ENCODE assay signal across 19 cellular contexts in the genomic region with DNA sequence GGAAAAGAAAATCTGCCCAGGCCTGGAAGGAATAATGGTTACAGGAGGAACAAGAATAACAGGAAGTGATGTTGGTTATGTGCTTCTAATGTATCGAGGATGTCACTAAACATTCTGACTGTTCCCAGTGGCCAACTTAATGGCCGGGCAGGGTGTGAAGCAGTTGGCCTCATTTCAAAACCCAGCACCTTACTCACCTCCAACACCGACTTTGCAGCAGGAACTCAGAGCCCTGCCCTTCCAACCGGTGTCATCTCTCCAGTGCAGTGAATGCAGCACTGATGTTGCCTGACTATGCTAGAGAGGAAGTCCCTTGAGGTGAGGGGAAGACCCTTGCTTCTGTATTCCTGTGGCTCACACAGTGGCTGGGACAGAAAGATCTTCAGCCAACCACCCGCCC.
DNase-seq lines count a peak whose midpoint lies in the region; ATAC-seq and TF ChIP-seq lines count a peak whose summit lies in the region.
"Had no signal": no experiment of that assay in that cellular context is flagged by ENCODE, and none has a peak within 500 bp of the region (broad histone marks: within the 10 kb centered on the region; RNA-seq: fewer than 3 reads in every experiment).

No MANE protein-coding gene starts in this region.

- H3K27me3 Mint-ChIP-seq in MCF 10A (ENCODE audit: insufficient read depth, unreplicated experiment), result peaks cover 11% of the 10 kb centered on the region
- H3K27me3 Mint-ChIP-seq in effector memory CD8-positive, alpha-beta T cell, result no peaks in the 10 kb centered on the region
- H3K27me3 Mint-ChIP-seq: IgD-negative memory B cell had no signal

- no peaks in the 10 kb centered on the region for H4K20me1 ChIP-seq in mammary epithelial cell (ENCODE audit: insufficient read depth, low read length)
- no peaks in the 10 kb centered on the region for H4K20me1 ChIP-seq in PC-3 (ENCODE audit: low read length)

- H3K27ac ChIP-seq in mammary epithelial cell (ENCODE audit: insufficient read depth, low read depth, low read length) (no peak overlapping the region), trophoblast cell (ENCODE audit: low read depth, low read length) (no peak overlapping the region), PC-3 (ENCODE audit: low read length) (no peak overlapping the region)
- H3K27ac ChIP-seq: 22Rv1, HL-60 had no signal

- POLR2A ChIA-PET in MCF 10A (lab: Yijun Ruan, JAX), result interaction anchor here (1.1 kb wide), 1 partner anchor 28 kb away, joined by 3 read pairs; no protein-coding TSS in a partner anchor
- POLR2A ChIA-PET in PC-3 (lab: Charles Lee; ENCODE audit: unreplicated experiment), result interaction anchor here (0.6 kb wide), 2 partner anchors 41 to 396 kb away, joined by 3 to 13 read pairs; no protein-coding TSS in a partner anchor

- intact Hi-C loops in MCF 10A (cut with micrococcal nuclease) (no loop called here), mammary epithelial cell (cut with micrococcal nuclease) (no loop called here), PC-3 (cut with micrococcal nuclease) (no loop called here)

- H3K4me3 ChIP-seq in mammary epithelial cell (replicated peaks in 1 of 3; ENCODE audit: insufficient read depth in 1 of 3, low read depth in 2 of 3, low read length in 3 of 3) (no peak overlapping the region), trophoblast cell (ENCODE audit: low read depth, low read length) (no peak overlapping the region), PC-3 (ENCODE audit: low read length) (no peak overlapping the region)

- H3K9ac ChIP-seq in mammary epithelial cell (ENCODE audit: insufficient read depth, low read length) (no peak overlapping the region), trophoblast cell (ENCODE audit: low read length) (no peak overlapping the region), PC-3 (ENCODE audit: low read length) (no peak overlapping the region)

- H2BK5ac ChIP-seq in trophoblast cell (ENCODE audit: low read depth, low read length, poor library complexity), result no peak overlapping the region

- no peaks in the 10 kb centered on the region for H3K36me3 Mint-ChIP-seq in MCF 10A (ENCODE audit: insufficient read depth, unreplicated experiment)
- H3K36me3 Mint-ChIP-seq in effector memory CD8-positive, alpha-beta T cell (ENCODE audit: insufficient read depth), result no peaks in the 10 kb centered on the region
- H3K36me3 Mint-ChIP-seq: CD14-positive monocyte; CD8-positive, alpha-beta T cell; IgD-negative memory B cell had no signal

- H3F3A ChIP-seq in PC-3 (ENCODE audit: low read length, unreplicated experiment), result no peaks in the 10 kb centered on the region

- H4K91ac ChIP-seq in trophoblast cell (ENCODE audit: low read depth, low read length), result peak overlapping the region; percentile 11

- H4K8ac ChIP-seq in trophoblast cell (ENCODE audit: low read depth, low read length), result no peak overlapping the region

- DNase-seq in MCF 10A (ENCODE audit: unreplicated experiment) (peak; percentile 7), mammary epithelial cell (no peak), cerebellum (ENCODE audit: low spot score) (peak; percentile 36), trophoblast cell (no peak), PC-3 (no peak), T-helper 9 cell (no peak)
- no peak for DNase-seq in effector memory CD8-positive, alpha-beta T cell
- DNase-seq: CD8-positive, alpha-beta T cell; COR-L47; DMS153; DMS79 treated with DMSO at 0.1 percent for 48 hours; EL; GDM1; HCEC 1CT; HFFc6 had no signal

- H3K18ac ChIP-seq in trophoblast cell (ENCODE audit: low read length), result no peak overlapping the region

- peak overlapping the region; percentile 35 for H2BK12ac ChIP-seq in trophoblast cell (ENCODE audit: low read length)

- H3K36me3 ChIP-seq in mammary epithelial cell (ENCODE audit: insufficient read depth, low read length), result no peaks in the 10 kb centered on the region
- H3K36me3 ChIP-seq in trophoblast cell (ENCODE audit: control insufficient read depth in 1 of 2, insufficient read depth in 2 of 2, low read length in 2 of 2), result no peaks in the 10 kb centered on the region
- H3K36me3 ChIP-seq in PC-3 (ENCODE audit: low read depth, low read length), result no peaks in the 10 kb centered on the region

- H2AK5ac ChIP-seq in trophoblast cell (ENCODE audit: low read length), result no peak overlapping the region

- H3K4me2 ChIP-seq in mammary epithelial cell (ENCODE audit: insufficient read depth, low read depth, low read length), result no peak overlapping the region
- no peak overlapping the region for H3K4me2 ChIP-seq in trophoblast cell (ENCODE audit: low read length)
- no peak overlapping the region for H3K4me2 ChIP-seq in PC-3 (ENCODE audit: low read length)

- H3K9me3 ChIP-seq in mammary epithelial cell (replicated peaks; ENCODE audit: insufficient read depth, low read length) (no peaks in the 10 kb centered on the region), trophoblast cell (ENCODE audit: insufficient read depth, low read depth, low read length) (no peaks in the 10 kb centered on the region), PC-3 (ENCODE audit: low read length) (no peaks in the 10 kb centered on the region)

- H2AFZ ChIP-seq in mammary epithelial cell (ENCODE audit: low read depth, low read length), result no peak overlapping the region
- no peak overlapping the region for H2AFZ ChIP-seq in trophoblast cell (ENCODE audit: insufficient read depth, low read length, poor library complexity)
- no peak overlapping the region for H2AFZ ChIP-seq in PC-3 (ENCODE audit: low read length)

- no peak overlapping the region for H2BK120ac ChIP-seq in trophoblast cell (ENCODE audit: insufficient read depth, low read length, poor library complexity)

- CTCF ChIA-PET in MCF 10A (lab: Yijun Ruan, JAX) (no interaction called here), mammary epithelial cell (lab: Charles Lee; ENCODE audit: low non-redundant PET) (no interaction called here), PC-3 (lab: Charles Lee) (no interaction called here)

- BruUV-seq in MCF 10A (replicated peaks; lab: Mats Ljungman, UMichigan) (no TSS peak), mammary epithelial cell (replicated peaks; lab: Mats Ljungman, UMichigan) (no TSS peak), PC-3 (replicated peaks; lab: Mats Ljungman, UMichigan) (no TSS peak)

- no peaks in the 10 kb centered on the region for H3K9me2 ChIP-seq in PC-3 (replicated peaks; ENCODE audit: low read length)

- no peaks in the 10 kb centered on the region for H3K79me1 ChIP-seq in trophoblast cell (ENCODE audit: low read length)

- no peak overlapping the region for H3K4me3 Mint-ChIP-seq in MCF 10A (ENCODE audit: unreplicated experiment)
- H3K4me3 Mint-ChIP-seq in effector memory CD8-positive, alpha-beta T cell, result no peak overlapping the region
- H3K4me3 Mint-ChIP-seq: CD14-positive monocyte; CD8-positive, alpha-beta T cell; HFFc6; IgD-negative memory B cell had no signal

- in situ Hi-C loops in mammary epithelial cell (cut with MboI; ENCODE audit: low sequenced_read_pairs in 2 of 2), result no loop called here

- no peak for TF ChIP-seq CTCF in MCF 10A (IDR thresholded peaks at IDR 0.05; ENCODE audit: unreplicated experiment)
- TF ChIP-seq CTCF in mammary epithelial cell (conservative IDR thresholded peaks at IDR 0.05 in 1 of 2, IDR thresholded peaks at IDR 0.05 in 1 of 2; ENCODE audit: extremely low read depth in 1 of 2, insufficient read depth in 1 of 2, low read depth in 1 of 2, low read length in 2 of 2), result no peak
- no peak for TF ChIP-seq CTCF in PC-3 (conservative IDR thresholded peaks at IDR 0.05; ENCODE audit: low read depth, low read length)

- H3K23ac ChIP-seq in trophoblast cell (ENCODE audit: low read length), result no peak overlapping the region

- H4K12ac ChIP-seq in trophoblast cell (ENCODE audit: low read depth, low read length), result no peak overlapping the region

- peaks cover 9% of the 10 kb centered on the region for H3K4me1 Mint-ChIP-seq in MCF 10A (ENCODE audit: insufficient read depth, unreplicated experiment)
- H3K4me1 Mint-ChIP-seq in effector memory CD8-positive, alpha-beta T cell (ENCODE audit: low read depth in 2 of 2), result no peaks in the 10 kb centered on the region
- H3K4me1 Mint-ChIP-seq: CD14-positive monocyte, IgD-negative memory B cell had no signal

- no peak overlapping the region for H3K14ac ChIP-seq in trophoblast cell (ENCODE audit: low read length)

- H3K27ac Mint-ChIP-seq in MCF 10A (ENCODE audit: low read depth, unreplicated experiment), result no peak overlapping the region
- H3K27ac Mint-ChIP-seq in effector memory CD8-positive, alpha-beta T cell, result no peak overlapping the region
- H3K27ac Mint-ChIP-seq: CD8-positive, alpha-beta T cell; HFFc6; IgD-negative memory B cell had no signal

- no peaks in the 10 kb centered on the region for H3K79me2 ChIP-seq in mammary epithelial cell (ENCODE audit: insufficient read depth, low read length)
- H3K79me2 ChIP-seq in trophoblast cell (ENCODE audit: control insufficient read depth, insufficient read depth, low read length, poor library complexity), result no peaks in the 10 kb centered on the region
- H3K79me2 ChIP-seq in PC-3 (ENCODE audit: low read length), result no peaks in the 10 kb centered on the region

- WGBS in mammary epithelial cell (ENCODE audit: low coverage, missing lambda C conversion rate), result 62% methylated on average over 4 of the region's 5 CpGs
- WGBS in trophoblast cell (ENCODE audit: extremely low coverage, insufficient coverage, insufficient read length), result no CpG with 5 or more reads among the region's 5 CpGs

- ATAC-seq in effector memory CD8-positive, alpha-beta T cell (replicated peaks), result no peak
- ATAC-seq in PC-3, result no peak
- ATAC-seq: CD8-positive, alpha-beta T cell had no signal

- dilution Hi-C loops in mammary epithelial cell (cut with HindIII; ENCODE audit: low sequenced_read_pairs), result no loop called here

- no peak overlapping the region for H3K4ac ChIP-seq in trophoblast cell (ENCODE audit: low read depth, low read length)

- no peaks in the 10 kb centered on the region for H3K4me1 ChIP-seq in mammary epithelial cell (ENCODE audit: insufficient read depth, low read length)
- H3K4me1 ChIP-seq in trophoblast cell (ENCODE audit: control insufficient read depth in 1 of 2, insufficient read depth in 2 of 2, low read length in 2 of 2), result peaks cover 3 to 8% of the 10 kb centered on the region in 2 experiments
- no peaks in the 10 kb centered on the region for H3K4me1 ChIP-seq in PC-3 (ENCODE audit: insufficient read depth, low read length)

- H3K9me3 Mint-ChIP-seq in MCF 10A (ENCODE audit: unreplicated experiment), result no peaks in the 10 kb centered on the region
- peaks cover 8 to 25% of the 10 kb centered on the region in 2 donors for H3K9me3 Mint-ChIP-seq in effector memory CD8-positive, alpha-beta T cell
- H3K9me3 Mint-ChIP-seq: CD8-positive, alpha-beta T cell; HFFc6 had no signal

- no peaks in the 10 kb centered on the region for H3K27me3 ChIP-seq in mammary epithelial cell (ENCODE audit: insufficient read depth, low read length)
- H3K27me3 ChIP-seq in trophoblast cell (ENCODE audit: insufficient read depth, low read length), result no peaks in the 10 kb centered on the region
- H3K27me3 ChIP-seq in PC-3 (ENCODE audit: low read length), result peaks cover 30% of the 10 kb centered on the region

Comparison
In these comparisons a context has a peak if more than half of its experiments do, and no peak if none do; other contexts are left out.
1. DNase-seq: peak in MCF 10A (single experiment) and cerebellum (single experiment); none in mammary epithelial cell (single experiment), trophoblast cell (0 of 2), effector memory CD8-positive, alpha-beta T cell (0 of 3), PC-3 (single experiment) and T-helper 9 cell (single experiment).